ENCODE assay signal across 21 cellular contexts in genomic region chr7:14501436-14501835, GRCh38.
DNase-seq lines count a peak whose midpoint lies in the region; ATAC-seq, FAIRE-seq and TF ChIP-seq lines count a peak whose summit lies in the region.
"Had no signal": no experiment of that assay in that cellular context is flagged by ENCODE, and none has a peak within 500 bp of the region (broad histone marks: within the 10 kb centered on the region; RNA-seq: fewer than 3 reads in every experiment).

No MANE protein-coding gene starts in this region.

- intact Hi-C loops in Right ventricle myocardium superior (cut with DNase I) = no loop called here
- intact Hi-C loops in gastrocnemius medialis (cut with DNase I; ENCODE audit: low total_unique reads) = no loop called here

- DNase-seq in H54 (ENCODE audit: insufficient read length, low spot score) (no peak), NCI-H748 treated with DMSO at 0.1 percent for 48 hours (lab: John Stamatoyannopoulos, UW) (peak; percentile 20), epithelial cell of prostate (ENCODE audit: low read depth, low spot score) (peak; percentile 27), Right ventricle myocardium superior (no peak), anterior cingulate cortex (lab: John Stamatoyannopoulos, UW) (no peak), gastrocnemius medialis (no peak)
- DNase-seq: ACHN; BE2C; Caco-2; CD4-positive, alpha-beta T cell; DMS79 treated with DMSO at 0.1 percent for 48 hours; GF-D8; IMR-90 had no signal

- no peak for ATAC-seq in Right ventricle myocardium superior (ENCODE audit: poor library complexity)
- no peak for ATAC-seq in GM19467 (IDR thresholded peaks at IDR 0.05; ENCODE audit: unreplicated experiment)
- ATAC-seq in gastrocnemius medialis = no peak
- ATAC-seq: K562 had no signal

- H3K4me3 ChIP-seq in gastrocnemius medialis = no peak overlapping the region
- H3K4me3 ChIP-seq: HAP-1, K562 had no signal

- H3K9me3 ChIP-seq in gastrocnemius medialis = no peaks in the 10 kb centered on the region
- H3K9me3 ChIP-seq: BE2C, Caco-2, HAP-1 had no signal

- in situ Hi-C loops in gastrocnemius medialis (cut with MboI; ENCODE audit: low sequenced_read_pairs in 4 of 4) = no loop called here

- TF ChIP-seq POLR2A in H54 (IDR thresholded peaks at IDR 0.05; ENCODE audit: low read depth, low read length) = no peak
- TF ChIP-seq POLR2A in gastrocnemius medialis (IDR thresholded peaks at IDR 0.05) = no peak

- H3K4me1 ChIP-seq in gastrocnemius medialis = no peaks in the 10 kb centered on the region
- H3K4me1 ChIP-seq: BE2C, Caco-2, HAP-1 had no signal

- no peak for TF ChIP-seq CTCF in gastrocnemius medialis (IDR thresholded peaks at IDR 0.05 in 4 of 5, conservative IDR thresholded peaks at IDR 0.05 in 1 of 5)

- no peaks in the 10 kb centered on the region for H3K36me3 ChIP-seq in gastrocnemius medialis
- H3K36me3 ChIP-seq: BE2C, HAP-1 had no signal

- H3K27me3 ChIP-seq in gastrocnemius medialis = no peaks in the 10 kb centered on the region
- H3K27me3 ChIP-seq: BE2C had no signal

- H3K27ac ChIP-seq in epithelial cell of prostate (no peak overlapping the region), gastrocnemius medialis (no peak overlapping the region)
- H3K27ac ChIP-seq: C4-2B had no signal

- peak; percentile 11 for FAIRE-seq in H54 (lab: Jason Lieb, UNC)
- FAIRE-seq: A204.1, D721Med, H1, HTR-8/SVneo, K562 had no signal

Comparison
In these comparisons a context has a peak if more than half of its experiments do, and no peak if none do; other contexts are left out.
1. DNase-seq: peak in NCI-H748 treated with DMSO at 0.1 percent for 48 hours (single experiment) and epithelial cell of prostate (single experiment); none in H54 (single experiment), Right ventricle myocardium superior (single experiment), anterior cingulate cortex (0 of 58) and gastrocnemius medialis (0 of 2).